ENCODE assay signal across 8 cellular contexts in the genomic region with DNA sequence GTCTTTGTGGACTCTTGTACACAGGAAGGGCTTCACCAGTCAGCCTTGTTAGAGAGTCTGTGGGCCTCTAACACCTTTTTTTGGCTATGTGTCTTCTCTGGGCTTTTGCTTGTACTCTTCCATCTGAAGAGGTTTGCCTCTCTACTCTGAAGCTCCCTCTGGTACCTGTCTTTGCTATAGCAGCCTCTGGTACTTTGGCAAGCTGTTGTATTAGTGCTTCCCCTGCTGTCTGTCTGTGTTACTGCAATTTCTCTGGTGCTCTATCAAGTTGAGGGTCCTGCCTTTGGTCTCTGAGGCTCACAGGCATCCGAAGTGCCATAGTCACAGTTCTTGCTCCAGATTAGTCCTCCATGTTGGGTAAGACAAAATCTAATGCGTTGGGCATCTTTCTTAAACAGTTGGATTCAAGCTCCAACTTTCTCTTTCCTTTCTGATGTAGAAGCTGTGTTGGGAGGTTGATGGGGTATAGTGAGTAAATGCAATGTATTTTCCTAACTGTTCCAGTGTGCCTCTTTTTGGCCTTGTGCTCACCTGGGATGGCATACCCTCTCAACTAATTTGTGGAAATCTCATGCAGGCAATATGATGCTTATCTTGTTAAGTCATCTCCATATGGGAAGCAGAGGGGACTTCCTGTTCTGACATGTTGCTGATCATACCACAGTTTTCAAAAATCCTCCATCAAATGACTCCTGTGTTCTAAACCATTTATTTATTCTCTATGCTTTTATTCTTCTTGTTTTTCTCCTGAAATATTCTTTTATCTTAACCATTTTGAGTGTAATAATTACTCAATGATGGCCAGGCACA.
DNase-seq lines count a peak whose midpoint lies in the region; ATAC-seq and TF ChIP-seq lines count a peak whose summit lies in the region.

No MANE protein-coding gene starts in this region.

- H3K27me3 Mint-ChIP-seq in activated B cell treated with CpG ODN at 0.5 μM for 24 hours: no peaks in the 10 kb centered on the region
- no peaks in the 10 kb centered on the region for H3K27me3 Mint-ChIP-seq in stimulated activated memory B cell treated with anti-CD40 and anti-IgM and Interleukin-4, amounts not matched to agents 10 μg/mL and 1 μg/mL and 100 μg/mL, for 72 hours

- H3K36me3 Mint-ChIP-seq in activated B cell treated with CpG ODN at 0.5 μM for 24 hours (ENCODE audit: low read depth): peaks cover 78% of the 10 kb centered on the region
- peaks cover 77% of the 10 kb centered on the region for H3K36me3 Mint-ChIP-seq in stimulated activated memory B cell treated with anti-CD40 and anti-IgM and Interleukin-4, amounts not matched to agents 10 μg/mL and 1 μg/mL and 100 μg/mL, for 72 hours

- no peak for TF ChIP-seq CTCF in activated B cell treated with CpG ODN at 0.5 μM for 24 hours (IDR thresholded peaks at IDR 0.05)

- ATAC-seq in GM21390 (IDR thresholded peaks at IDR 0.05; ENCODE audit: unreplicated experiment) (peak; percentile 57), activated B cell treated with CpG ODN at 0.5 μM for 24 hours (ENCODE audit: low read depth) (peak; percentile 97), GM21786 (IDR thresholded peaks at IDR 0.05; ENCODE audit: unreplicated experiment) (no peak)
- peak; percentile 60 for ATAC-seq in stimulated activated memory B cell treated with anti-CD40 and anti-IgM and Interleukin-4, amounts not matched to agents 10 μg/mL and 1 μg/mL and 100 μg/mL, for 72 hours

- H3K4me3 Mint-ChIP-seq in activated B cell treated with CpG ODN at 0.5 μM for 24 hours: no peak overlapping the region
- H3K4me3 Mint-ChIP-seq in stimulated activated memory B cell treated with anti-CD40 and anti-IgM and Interleukin-4, amounts not matched to agents 10 μg/mL and 1 μg/mL and 100 μg/mL, for 72 hours: no peak overlapping the region

- POLR2A ChIA-PET in activated B cell treated with CpG ODN at 0.5 μM for 24 hours (lab: Charles Lee): interaction anchor here (0.6 to 4.2 kb wide), 6 partner anchors 39 to 217 kb away, joined by 3 to 22 read pairs (median 8); a partner anchor contains a TSS

- peaks cover 41% of the 10 kb centered on the region for H3K4me1 Mint-ChIP-seq in activated B cell treated with CpG ODN at 0.5 μM for 24 hours
- peaks cover 46% of the 10 kb centered on the region for H3K4me1 Mint-ChIP-seq in stimulated activated memory B cell treated with anti-CD40 and anti-IgM and Interleukin-4, amounts not matched to agents 10 μg/mL and 1 μg/mL and 100 μg/mL, for 72 hours

- intact Hi-C loops in activated B cell treated with CpG ODN at 0.5 μM for 24 hours (cut with micrococcal nuclease): loop anchor here (1.0 kb wide), 5 partner anchors 88 to 269 kb away; no protein-coding TSS in a partner anchor

- peak; percentile 80 for DNase-seq in SIG-M5 treated with dmso at 0.1 percent for 504 hours (lab: John Stamatoyannopoulos, UW; ENCODE audit: unreplicated experiment)
- no peak for DNase-seq in SIG-M5 (lab: John Stamatoyannopoulos, UW)
- peak; percentile 41 for DNase-seq in NCI-H1436 (lab: John Stamatoyannopoulos, UW)
- DNase-seq in activated B cell treated with CpG ODN at 0.5 μM for 24 hours: no peak
- peak; percentile 39 for DNase-seq in glomerular endothelial cell (ENCODE audit: extremely low read depth, low read depth, low spot score)

- H3K9me3 Mint-ChIP-seq in activated B cell treated with CpG ODN at 0.5 μM for 24 hours: peaks cover 4% of the 10 kb centered on the region
- H3K9me3 Mint-ChIP-seq in stimulated activated memory B cell treated with anti-CD40 and anti-IgM and Interleukin-4, amounts not matched to agents 10 μg/mL and 1 μg/mL and 100 μg/mL, for 72 hours: peaks cover 8% of the 10 kb centered on the region

- H3K27ac Mint-ChIP-seq in activated B cell treated with CpG ODN at 0.5 μM for 24 hours: peak overlapping the region; percentile 74
- H3K27ac Mint-ChIP-seq in stimulated activated memory B cell treated with anti-CD40 and anti-IgM and Interleukin-4, amounts not matched to agents 10 μg/mL and 1 μg/mL and 100 μg/mL, for 72 hours: peak overlapping the region; percentile 84

- CTCF ChIA-PET in activated B cell treated with CpG ODN at 0.5 μM for 24 hours (lab: Charles Lee): interaction anchor here (0.7 to 4.9 kb wide), 16 partner anchors 9 to 590 kb away, joined by 3 to 84 read pairs (median 4); a partner anchor contains a TSS

Comparison
In these comparisons a context has a peak if more than half of its experiments do, and no peak if none do; other contexts are left out.
1. DNase-seq: peak in SIG-M5 treated with dmso at 0.1 percent for 504 hours (single experiment), NCI-H1436 (single experiment) and glomerular endothelial cell (single experiment); none in SIG-M5 (single experiment) and activated B cell treated with CpG ODN at 0.5 μM for 24 hours (single experiment).